In genomic region chr9:111037744-111038335, GRCh38 we compare ENCODE assay signal across 8 cellular contexts. TPM values are rescaled to one million over a fixed set of nuclear protein-coding genes. Genes with fewer than 3 reads are reported as not detected.
DNase-seq lines count a peak whose midpoint lies in the region; ATAC-seq and TF ChIP-seq lines count a peak whose summit lies in the region.

No MANE protein-coding gene starts in this region.

- H3K27ac ChIP-seq in ACC112 (ENCODE audit: low read depth, low read length) (peak overlapping the region; percentile 84), dorsolateral prefrontal cortex (peak overlapping the region; percentile 38 to 97 (median 93)), lung (ENCODE audit: low read depth in 1 of 2, low read length in 1 of 2) (peak overlapping the region; percentile 43 to 72), transverse colon (peak overlapping the region; percentile 86 to 95 (median 94))

- H3K4me3 ChIP-seq in ACC112 (ENCODE audit: low read depth, low read length) = peak overlapping the region; percentile 94
- H3K4me3 ChIP-seq in dorsolateral prefrontal cortex = peak overlapping the region; percentile 47 to 88 (median 72)
- H3K4me3 ChIP-seq in lung = peak overlapping the region; percentile 34
- peak overlapping the region; percentile 68 to 84 (median 71) for H3K4me3 ChIP-seq in transverse colon

- H3K4me1 ChIP-seq in ACC112 (ENCODE audit: control insufficient read depth, insufficient read depth, low read length, unreplicated experiment) (peaks cover 25% of the 10 kb centered on the region), lung (ENCODE audit: control insufficient read depth in 2 of 2, insufficient read depth in 2 of 2, low read length in 2 of 2) (peaks cover 0 to 3% of the 10 kb centered on the region in 2 donors), transverse colon (peaks cover 0 to 30% (median 9%) of the 10 kb centered on the region in 4 donors)

- DNase-seq in NCI-H1930 (lab: John Stamatoyannopoulos, UW) = peak; percentile 43 to 75
- peak in 4 of 10 donors; percentile 28 to 54 (median 42) for DNase-seq in dorsolateral prefrontal cortex
- no peak for DNase-seq in lung (ENCODE audit: low spot score)
- peak; percentile 42 for DNase-seq in transverse colon
- no peak for DNase-seq in activated CD8-positive, alpha-beta memory T cell treated with anti-CD3 and anti-CD28 coated beads for 24 hours

- H3K27me3 ChIP-seq in ACC112 (ENCODE audit: insufficient read depth, low read length) (no peaks in the 10 kb centered on the region), dorsolateral prefrontal cortex (peaks cover 0 to 47% (median 26%) of the 10 kb centered on the region in 45 donors), lung (ENCODE audit: control insufficient read depth, insufficient read depth) (no peaks in the 10 kb centered on the region), transverse colon (peaks cover 9% of the 10 kb centered on the region)

- TF ChIP-seq EP300 in transverse colon (IDR thresholded peaks at IDR 0.05; ENCODE audit: low read depth) = no peak

- no peak for TF ChIP-seq POLR2A in transverse colon (IDR thresholded peaks at IDR 0.05)

- H3K36me3 ChIP-seq in ACC112 (ENCODE audit: insufficient read depth, low read length) (no peaks in the 10 kb centered on the region), lung (ENCODE audit: control insufficient read depth in 2 of 2, insufficient read depth in 2 of 2, low read length in 2 of 2) (no peaks in the 10 kb centered on the region), transverse colon (no peaks in the 10 kb centered on the region)

- peaks cover 0 to 3% of the 10 kb centered on the region in 2 donors for H3K9me3 ChIP-seq in lung (ENCODE audit: control insufficient read depth in 2 of 2, insufficient read depth in 1 of 2, low read length in 1 of 2)
- H3K9me3 ChIP-seq in transverse colon = no peaks in the 10 kb centered on the region

- peaks cover 49% of the 10 kb centered on the region for H3K79me2 ChIP-seq in ACC112 (ENCODE audit: control insufficient read depth, insufficient read depth, low read length, unreplicated experiment)

- intact Hi-C loops in dorsolateral prefrontal cortex (cut with DNase I) (loop anchor here (1.0 to 10.0 kb wide), 9 partner anchors 37 to 393 kb away; no protein-coding TSS in a partner anchor), transverse colon (cut with DNase I; ENCODE audit: low total_unique reads) (no loop called here)

- TF ChIP-seq CTCF in dorsolateral prefrontal cortex (IDR thresholded peaks at IDR 0.05 in 54 of 56, conservative IDR thresholded peaks at IDR 0.05 in 2 of 56; ENCODE audit: low read depth in 1 of 56, partially characterized antibody in 56 of 56) (peak in 19 of 56 donors; percentile 7 to 43 (median 21)), lung (IDR thresholded peaks at IDR 0.05; ENCODE audit: control extremely low read depth, extremely low read depth) (no peak), transverse colon (IDR thresholded peaks at IDR 0.05) (peak in 2 of 5 experiments; percentile 6 to 23)

- no peak overlapping the region for H2AFZ ChIP-seq in ACC112 (ENCODE audit: low read length, unreplicated experiment)

- in situ Hi-C loops in transverse colon (cut with MboI; ENCODE audit: low pct_ligation_motif_present in 1 of 4, low pct_unique_long_range_greater_than_20kb in 1 of 4, low sequenced_read_pairs in 3 of 4) = loop anchor here in 1 of 4 donors (25.0 kb wide), 1 partner anchor 249 kb away; no protein-coding TSS in a partner anchor

- ATAC-seq in GM18907 (IDR thresholded peaks at IDR 0.05; ENCODE audit: unreplicated experiment) = peak; percentile 61
- ATAC-seq in lung (ENCODE audit: insufficient read depth, low FRiP score) = peak; percentile 20
- ATAC-seq in GM21717 (IDR thresholded peaks at IDR 0.05; ENCODE audit: unreplicated experiment) = no peak

- 1% methylated on average over 43 to 82 of the region's 82 CpGs for WGBS in lung, 2 donors
- WGBS in transverse colon (ENCODE audit: low coverage in 1 of 2), 2 donors = 1% methylated on average over 21 of the region's 82 CpGs; no CpG with 5 or more reads in 1 of the 2 donors

RNA-seq across cellular contexts. Expression of gene LPAR1, which starts 0.4 kb away (rescaled TPM):
- total RNA-seq in dorsolateral prefrontal cortex = 100 to 1,000 TPM in 71 of 120 experiments, 10 to 100 TPM in 49; 29.8 to 457 (median 110) TPM
- 10 to 100 TPM; 32.6 to 47.6 TPM for total RNA-seq in lung
- 10 to 100 TPM in 1 of 2 donors, 1 to 10 TPM in 1; 5.2 to 14.0 TPM for polyA plus RNA-seq in lung
- 10 to 100 TPM; 27.1 to 34.4 (median 28.7) TPM for total RNA-seq in transverse colon

Comparison
In these comparisons a context has a peak if more than half of its experiments do, and no peak if none do; other contexts are left out.
1. H3K4me3 ChIP-seq: peak in every context shown above with its lines; median percentile 94 in ACC112; 72 in dorsolateral prefrontal cortex; 71 in transverse colon; 34 in lung.
2. DNase-seq: peak in NCI-H1930 (2 of 2) and transverse colon (single experiment); none in lung (single experiment) and activated CD8-positive, alpha-beta memory T cell treated with anti-CD3 and anti-CD28 coated beads for 24 hours (single experiment).
3. Peak in every context shown above with its lines, with median percentiles within 50 percentile points of each other: H3K27ac ChIP-seq.